Comparison of ENCODE assay signal across 12 cellular contexts in the genomic region with DNA sequence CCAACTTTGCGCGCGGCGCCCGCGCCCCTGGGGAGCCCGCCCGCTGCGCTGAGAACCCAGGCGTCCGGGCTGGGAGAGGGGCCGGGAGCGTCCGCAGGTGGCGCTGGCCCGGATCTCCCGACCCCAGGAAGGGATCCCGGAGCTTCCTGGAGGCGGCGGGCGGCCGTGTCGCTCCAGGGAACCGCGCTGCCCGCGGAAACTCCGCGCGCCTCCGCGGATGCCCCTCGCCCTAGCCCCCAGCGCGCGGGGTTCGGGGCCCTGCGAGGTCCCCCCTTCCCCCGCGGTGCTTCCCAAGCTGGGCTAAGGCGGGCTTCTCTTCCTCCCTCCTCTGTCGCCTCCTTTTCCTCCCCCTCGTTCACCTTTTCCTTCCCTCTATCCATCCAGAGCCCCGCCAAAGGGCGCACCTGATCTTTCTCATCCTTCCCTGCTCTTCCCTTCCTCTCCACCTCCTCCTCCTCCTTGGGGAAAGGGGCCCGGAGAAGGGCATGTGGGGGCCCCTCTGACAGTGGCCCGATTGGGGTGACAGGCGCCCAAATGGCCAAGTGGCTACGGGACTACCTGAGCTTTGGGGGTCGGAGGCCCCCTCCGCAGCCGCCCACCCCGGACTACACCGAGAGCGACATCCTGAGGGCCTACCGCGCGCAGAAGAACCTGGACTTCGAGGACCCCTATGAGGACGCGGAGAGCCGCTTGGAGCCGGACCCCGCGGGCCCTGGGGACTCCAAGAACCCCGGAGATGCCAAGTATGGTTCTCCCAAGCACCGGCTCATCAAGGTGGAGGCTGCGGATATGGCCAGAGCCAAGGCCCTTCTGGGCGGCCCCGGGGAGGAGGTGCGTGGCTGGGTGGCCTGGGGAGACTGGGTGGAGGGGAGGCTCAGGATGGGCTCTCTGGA. TPM values are rescaled to one million over a fixed set of nuclear protein-coding genes. Genes with fewer than 3 reads are reported as not detected.
A peak's percentile ranks its signal among the peaks of the same experiment; 100 is the strongest.
DNase-seq lines count a peak whose midpoint lies in the region; ATAC-seq, FAIRE-seq and TF ChIP-seq lines count a peak whose summit lies in the region.
"Had no signal": no experiment of that assay in that cellular context is flagged by ENCODE, and none has a peak within 500 bp of the region (broad histone marks: within the 10 kb centered on the region; RNA-seq: fewer than 3 reads in every experiment).

No MANE protein-coding gene starts in this region.

- H3K27ac ChIP-seq in BLaER1 treated with 17β-estradiol and CSF1 and Interleukin-3, amounts not matched to agents 10 nM and 100 nM, result no peak overlapping the region
- no peak overlapping the region for H3K27ac ChIP-seq in Karpas-422 (ENCODE audit: low read length)
- H3K27ac ChIP-seq in endothelial cell of umbilical vein (ENCODE audit: insufficient read depth, low read depth, low read length), result no peak overlapping the region
- H3K27ac ChIP-seq in osteoblast (ENCODE audit: low read depth, low read length), result no peak overlapping the region
- H3K27ac ChIP-seq: PC-9 had no signal

- no peaks in the 10 kb centered on the region for H3K9me1 ChIP-seq in endothelial cell of umbilical vein (replicated peaks; ENCODE audit: control insufficient read depth, extremely low read depth, insufficient read depth, low read length)

- ATAC-seq in omental fat pad (ENCODE audit: low FRiP score) (no peak), HG03439 (IDR thresholded peaks at IDR 0.05; ENCODE audit: unreplicated experiment) (no peak)

- peak overlapping the region; percentile 84 to 94 (median 91) for H3K4me2 ChIP-seq in BLaER1 treated with 17β-estradiol and CSF1 and Interleukin-3, amounts not matched to agents 10 nM and 100 nM
- H3K4me2 ChIP-seq in Karpas-422 (ENCODE audit: low read depth, low read length, poor library complexity, severe bottlenecking) (no peak overlapping the region), endothelial cell of umbilical vein (ENCODE audit: insufficient read depth, low read length) (no peak overlapping the region), osteoblast (ENCODE audit: insufficient read depth, low read length) (no peak overlapping the region)
- H3K4me2 ChIP-seq: PC-9 had no signal

- H3K9ac ChIP-seq in BLaER1 treated with 17β-estradiol and CSF1 and Interleukin-3, amounts not matched to agents 10 nM and 100 nM, result peak overlapping the region in 10 of 11 experiments; percentile 18 to 64 (median 48); a peak in 12 of 22 replicates
- H3K9ac ChIP-seq in Karpas-422 (ENCODE audit: low read length) (no peak overlapping the region), endothelial cell of umbilical vein (replicated peaks; ENCODE audit: extremely low read depth, insufficient read depth, low read length) (no peak overlapping the region)

- H3K4me1 ChIP-seq in BLaER1 treated with 17β-estradiol and CSF1 and Interleukin-3, amounts not matched to agents 10 nM and 100 nM, result peaks cover 9 to 28% (median 19%) of the 10 kb centered on the region in 10 experiments; a peak in 19 of 20 replicates
- no peaks in the 10 kb centered on the region for H3K4me1 ChIP-seq in Karpas-422 (ENCODE audit: low read length)
- H3K4me1 ChIP-seq in endothelial cell of umbilical vein (ENCODE audit: control insufficient read depth, extremely low read depth, insufficient read depth, low read length), result no peaks in the 10 kb centered on the region
- H3K4me1 ChIP-seq in osteoblast (ENCODE audit: insufficient read depth, low read length), result no peaks in the 10 kb centered on the region

- TF ChIP-seq CTCF in endothelial cell of umbilical vein (IDR thresholded peaks at IDR 0.05; ENCODE audit: extremely low read depth in 1 of 2, insufficient read depth in 1 of 2, low read depth in 1 of 2, low read length in 2 of 2), result no peak
- no peak for TF ChIP-seq CTCF in osteoblast (IDR thresholded peaks at IDR 0.05; ENCODE audit: extremely low read depth, low read depth, low read length)
- no peak for TF ChIP-seq CTCF in omental fat pad (IDR thresholded peaks at IDR 0.05)

- H4K20me1 ChIP-seq in BLaER1 treated with 17β-estradiol and CSF1 and Interleukin-3, amounts not matched to agents 10 nM and 100 nM, result peaks cover 0 to 22% (median 6%) of the 10 kb centered on the region in 11 experiments; a peak in 9 of 22 replicates
- no peaks in the 10 kb centered on the region for H4K20me1 ChIP-seq in Karpas-422 (ENCODE audit: insufficient read depth, low read depth, low read length)
- H4K20me1 ChIP-seq in endothelial cell of umbilical vein (replicated peaks; ENCODE audit: control insufficient read depth, extremely low read depth, insufficient read depth, low read length), result no peaks in the 10 kb centered on the region
- H4K20me1 ChIP-seq in osteoblast (ENCODE audit: insufficient read depth, low read length), result no peaks in the 10 kb centered on the region

- no peaks in the 10 kb centered on the region for H3K9me3 ChIP-seq in BLaER1 treated with 17β-estradiol and CSF1 and Interleukin-3, amounts not matched to agents 10 nM and 100 nM (replicated peaks in 1 of 11)
- no peaks in the 10 kb centered on the region for H3K9me3 ChIP-seq in Karpas-422 (ENCODE audit: low read length)
- H3K9me3 ChIP-seq in endothelial cell of umbilical vein (replicated peaks; ENCODE audit: control insufficient read depth, insufficient read depth, low read length), result no peaks in the 10 kb centered on the region
- H3K9me3 ChIP-seq in osteoblast (ENCODE audit: low read depth, low read length), result no peaks in the 10 kb centered on the region

- H3K79me2 ChIP-seq in Karpas-422 (ENCODE audit: low read length) (no peaks in the 10 kb centered on the region), endothelial cell of umbilical vein (ENCODE audit: control insufficient read depth, insufficient read depth, low read length) (no peaks in the 10 kb centered on the region), osteoblast (ENCODE audit: insufficient read depth, low read length) (no peaks in the 10 kb centered on the region)

- peak overlapping the region; percentile 38 to 65 (median 54) for H3K4me3 ChIP-seq in BLaER1 treated with 17β-estradiol and CSF1 and Interleukin-3, amounts not matched to agents 10 nM and 100 nM
- no peak overlapping the region for H3K4me3 ChIP-seq in Karpas-422 (ENCODE audit: low read length)
- H3K4me3 ChIP-seq in endothelial cell of umbilical vein (replicated peaks in 1 of 3; ENCODE audit: insufficient read depth in 1 of 3, low read depth in 1 of 3, low read length in 3 of 3), result no peak overlapping the region
- no peak overlapping the region for H3K4me3 ChIP-seq in osteoblast (ENCODE audit: insufficient read depth, low read length)
- H3K4me3 ChIP-seq: PC-9 had no signal

- dilution Hi-C loops in endothelial cell of umbilical vein (cut with MboI; ENCODE audit: extremely low pct_ligation_motif_present, low sequenced_read_pairs), result no loop called here

- no peak for FAIRE-seq in endothelial cell of umbilical vein (lab: Jason Lieb, UNC)
- FAIRE-seq: urothelium cell line had no signal

- CTCF ChIA-PET in endothelial cell of umbilical vein (lab: Charles Lee), result interaction anchor here (0.6 to 3.3 kb wide), 4 partner anchors 12 to 73 kb away, joined by 3 to 24 read pairs (median 6); no protein-coding TSS in a partner anchor

- no peak for TF ChIP-seq POLR2A in endothelial cell of umbilical vein (IDR thresholded peaks at IDR 0.05; ENCODE audit: low read depth, low read length)

- no peaks in the 10 kb centered on the region for H3K36me3 ChIP-seq in BLaER1 treated with 17β-estradiol and CSF1 and Interleukin-3, amounts not matched to agents 10 nM and 100 nM
- H3K36me3 ChIP-seq in Karpas-422 (ENCODE audit: insufficient read depth, low read length), result no peaks in the 10 kb centered on the region
- no peaks in the 10 kb centered on the region for H3K36me3 ChIP-seq in endothelial cell of umbilical vein (ENCODE audit: control insufficient read depth in 2 of 2, extremely low read depth in 1 of 2, insufficient read depth in 2 of 2, low read length in 2 of 2)
- no peaks in the 10 kb centered on the region for H3K36me3 ChIP-seq in osteoblast (ENCODE audit: insufficient read depth, low read length)

- POLR2A ChIA-PET in endothelial cell of umbilical vein (lab: Charles Lee), result no interaction called here

- H3K9me2 ChIP-seq in Karpas-422 (replicated peaks; ENCODE audit: insufficient read depth, low read length), result no peaks in the 10 kb centered on the region

- H2AFZ ChIP-seq in Karpas-422 (ENCODE audit: low read length) (no peak overlapping the region), endothelial cell of umbilical vein (ENCODE audit: low read depth, low read length) (no peak overlapping the region), osteoblast (ENCODE audit: low read length) (no peak overlapping the region)
- H2AFZ ChIP-seq: PC-9 had no signal

- peaks cover 54 to 67% (median 62%) of the 10 kb centered on the region in 11 experiments for H3K27me3 ChIP-seq in BLaER1 treated with 17β-estradiol and CSF1 and Interleukin-3, amounts not matched to agents 10 nM and 100 nM
- H3K27me3 ChIP-seq in Karpas-422 (ENCODE audit: low read length) (no peaks in the 10 kb centered on the region), endothelial cell of umbilical vein (ENCODE audit: control insufficient read depth in 2 of 2, insufficient read depth in 2 of 2, low read length in 2 of 2) (peaks cover 19 to 30% of the 10 kb centered on the region in 2 experiments), osteoblast (ENCODE audit: insufficient read depth, low read length) (peaks cover 34% of the 10 kb centered on the region)

- DNase-seq in Karpas-422 (peak; percentile 34), endothelial cell of umbilical vein (ENCODE audit: low read depth, low spot score) (no peak), osteoblast (ENCODE audit: insufficient read length, low spot score, missing footprints) (peak; percentile 88), NCI-H2029 treated with DMSO at 0.1 percent for 48 hours (lab: John Stamatoyannopoulos, UW) (no peak), NCI-H510A (lab: John Stamatoyannopoulos, UW) (no peak), omental fat pad (ENCODE audit: low spot score) (no peak)
- DNase-seq: DMS79; PC-9; stimulated activated CD4-positive, alpha-beta T cell treated with anti-CD3 and anti-CD28 coated beads, Interleukin-15, amount 100 ng/mL, for 24 hours had no signal

- intact Hi-C loops in endothelial cell of umbilical vein (cut with micrococcal nuclease), result no loop called here

- no TSS peak for BruUV-seq in endothelial cell of umbilical vein (replicated peaks; lab: Mats Ljungman, UMichigan)

RNA-seq across cellular contexts. Expression of a gene that starts 0.7 kb away (rescaled TPM):
- total RNA-seq in Karpas-422 (2014; rRNA removed; shearing (Covaris generic); ENCODE audit: low replicate concordance), result 0.61 TPM in 1 of 2 replicates, not detected in the other
- total RNA-seq in endothelial cell of umbilical vein (not detected in 2 replicates), osteoblast (not detected in 2 replicates), omental fat pad (under 1 TPM in 1 of 4 donors, not detected in 3; 0.19 TPM)
- polyA plus RNA-seq in endothelial cell of umbilical vein, result not detected in 2 replicates
- not detected in 2 replicates for polyA plus RNA-seq in endothelial cell of umbilical vein (2011; cell fraction: cytosol; rRNA removed)
- polyA plus RNA-seq in endothelial cell of umbilical vein (2011; cell fraction: nucleus; rRNA removed), result not detected in 2 replicates
- not detected in 2 replicates for polyA plus RNA-seq in endothelial cell of umbilical vein (2012)
- not detected in 2 replicates for polyA minus RNA-seq in endothelial cell of umbilical vein
- polyA minus RNA-seq in endothelial cell of umbilical vein (2011; cell fraction: cytosol; rRNA and poly(A)+ RNA removed), result not detected
- polyA minus RNA-seq in endothelial cell of umbilical vein (2011; cell fraction: nucleus; rRNA and poly(A)+ RNA removed), result not detected in 2 replicates
- total RNA-seq: PC-9 had no signal

RNA-seq across cellular contexts. Expression of a gene that starts 22.4 kb away (rescaled TPM):
- total RNA-seq in Karpas-422 (2014; rRNA removed; shearing (Covaris generic); ENCODE audit: low replicate concordance), result not detected in 2 replicates
- total RNA-seq in endothelial cell of umbilical vein (not detected in 2 replicates), osteoblast (not detected in 2 replicates), omental fat pad (under 1 TPM in 1 of 4 donors, not detected in 3; 0.79 TPM)
- not detected in 2 replicates for polyA plus RNA-seq in endothelial cell of umbilical vein
- not detected in 2 replicates for polyA plus RNA-seq in endothelial cell of umbilical vein (2011; cell fraction: cytosol; rRNA removed)
- polyA plus RNA-seq in endothelial cell of umbilical vein (2011; cell fraction: nucleus; rRNA removed), result not detected in 2 replicates
- polyA plus RNA-seq in endothelial cell of umbilical vein (2012), result not detected in 2 replicates
- polyA minus RNA-seq in endothelial cell of umbilical vein, result not detected in 2 replicates
- polyA minus RNA-seq in endothelial cell of umbilical vein (2011; cell fraction: cytosol; rRNA and poly(A)+ RNA removed), result not detected
- polyA minus RNA-seq in endothelial cell of umbilical vein (2011; cell fraction: nucleus; rRNA and poly(A)+ RNA removed), result not detected in 2 replicates
- total RNA-seq: PC-9 had no signal

RNA-seq across cellular contexts. Expression of a gene that starts 24.6 kb away (rescaled TPM):
- total RNA-seq in Karpas-422 (2014; rRNA removed; shearing (Covaris generic); ENCODE audit: low replicate concordance), result not detected in 2 replicates
- total RNA-seq in endothelial cell of umbilical vein, result 25.8 and 26.0 TPM in 2 replicates
- 55.5 and 95.4 TPM in 2 replicates for polyA plus RNA-seq in endothelial cell of umbilical vein
- polyA plus RNA-seq in endothelial cell of umbilical vein (2011; cell fraction: cytosol; rRNA removed), result 29.1 and 37.6 TPM in 2 replicates
- 63.2 and 66.5 TPM in 2 replicates for polyA plus RNA-seq in endothelial cell of umbilical vein (2011; cell fraction: nucleus; rRNA removed)
- 27.7 and 38.5 TPM in 2 replicates for polyA plus RNA-seq in endothelial cell of umbilical vein (2012)
- polyA minus RNA-seq in endothelial cell of umbilical vein, result 11.9 and 17.9 TPM in 2 replicates
- polyA minus RNA-seq in endothelial cell of umbilical vein (2011; cell fraction: cytosol; rRNA and poly(A)+ RNA removed), result 3.1 TPM
- polyA minus RNA-seq in endothelial cell of umbilical vein (2011; cell fraction: nucleus; rRNA and poly(A)+ RNA removed), result 7.2 and 10.6 TPM in 2 replicates
- total RNA-seq in osteoblast, result 0.29 and 1.1 TPM in 2 replicates
- total RNA-seq in omental fat pad, result not detected
- total RNA-seq: PC-9 had no signal

RNA-seq across cellular contexts. Expression of a gene that starts 32.9 kb away (rescaled TPM):
- total RNA-seq in Karpas-422 (2014; rRNA removed; shearing (Covaris generic); ENCODE audit: low replicate concordance), result 5.6 and 16.7 TPM in 2 replicates
- total RNA-seq in endothelial cell of umbilical vein, result 21.5 and 23.0 TPM in 2 replicates
- polyA plus RNA-seq in endothelial cell of umbilical vein, result 20.7 and 22.9 TPM in 2 replicates
- polyA plus RNA-seq in endothelial cell of umbilical vein (2011; cell fraction: cytosol; rRNA removed), result 22.5 and 27.0 TPM in 2 replicates
- polyA plus RNA-seq in endothelial cell of umbilical vein (2011; cell fraction: nucleus; rRNA removed), result 17.8 and 19.5 TPM in 2 replicates
- polyA plus RNA-seq in endothelial cell of umbilical vein (2012), result 12.8 and 13.5 TPM in 2 replicates
- 13.5 and 18.6 TPM in 2 replicates for polyA minus RNA-seq in endothelial cell of umbilical vein
- 14.6 TPM for polyA minus RNA-seq in endothelial cell of umbilical vein (2011; cell fraction: cytosol; rRNA and poly(A)+ RNA removed)
- polyA minus RNA-seq in endothelial cell of umbilical vein (2011; cell fraction: nucleus; rRNA and poly(A)+ RNA removed), result 6.2 and 11.0 TPM in 2 replicates
- total RNA-seq in osteoblast, result 15.3 and 17.0 TPM in 2 replicates
- 10 to 100 TPM; 13.2 to 23.7 (median 16.8) TPM for total RNA-seq in omental fat pad

RNA-seq across cellular contexts. Expression of a gene that starts 50.5 kb away (rescaled TPM):
- not detected in 2 replicates for total RNA-seq in Karpas-422 (2014; rRNA removed; shearing (Covaris generic); ENCODE audit: low replicate concordance)
- total RNA-seq in endothelial cell of umbilical vein (0.29 and 0.46 TPM in 2 replicates), osteoblast (not detected in 2 replicates), omental fat pad (10 to 100 TPM in 1 of 4 donors, 1 to 10 TPM in 3; 2.2 to 11.4 (median 5.0) TPM)
- polyA plus RNA-seq in endothelial cell of umbilical vein, result 1.0 and 1.8 TPM in 2 replicates
- 0.49 and 0.72 TPM in 2 replicates for polyA plus RNA-seq in endothelial cell of umbilical vein (2011; cell fraction: cytosol; rRNA removed)
- 0.35 and 0.51 TPM in 2 replicates for polyA plus RNA-seq in endothelial cell of umbilical vein (2011; cell fraction: nucleus; rRNA removed)
- polyA plus RNA-seq in endothelial cell of umbilical vein (2012), result 0.91 and 1.9 TPM in 2 replicates
- polyA minus RNA-seq in endothelial cell of umbilical vein, result 0.32 TPM in 2 replicates
- 1.6 TPM for polyA minus RNA-seq in endothelial cell of umbilical vein (2011; cell fraction: cytosol; rRNA and poly(A)+ RNA removed)
- not detected in 2 replicates for polyA minus RNA-seq in endothelial cell of umbilical vein (2011; cell fraction: nucleus; rRNA and poly(A)+ RNA removed)
- total RNA-seq: PC-9 had no signal

Comparison
In these comparisons a context has a peak if more than half of its experiments do, and no peak if none do; other contexts are left out.
1. H3K4me2 ChIP-seq: peak in BLaER1 treated with 17β-estradiol and CSF1 and Interleukin-3, amounts not matched to agents 10 nM and 100 nM (11 of 11); none in Karpas-422 (single experiment), endothelial cell of umbilical vein (single experiment) and osteoblast (single experiment).
2. H3K4me3 ChIP-seq: peak in BLaER1 treated with 17β-estradiol and CSF1 and Interleukin-3, amounts not matched to agents 10 nM and 100 nM (10 of 10); none in Karpas-422 (single experiment), endothelial cell of umbilical vein (0 of 3) and osteoblast (single experiment).
3. H3K9ac ChIP-seq: peak in BLaER1 treated with 17β-estradiol and CSF1 and Interleukin-3, amounts not matched to agents 10 nM and 100 nM (10 of 11); none in Karpas-422 (single experiment) and endothelial cell of umbilical vein (single experiment).
4. DNase-seq: peak in Karpas-422 (single experiment) and osteoblast (single experiment); none in endothelial cell of umbilical vein (single experiment), NCI-H2029 treated with DMSO at 0.1 percent for 48 hours (single experiment), NCI-H510A (single experiment) and omental fat pad (single experiment).
5. RNA of a gene that starts 24.6 kb away (total RNA-seq): 25.8 to 26.0 TPM in endothelial cell of umbilical vein; 0.29 to 1.1 TPM in osteoblast, not detected in Karpas-422 and not detected in omental fat pad; every median in the first group is over 10 times any median in the second.